ENCODE assay signal across 16 cellular contexts in genomic region chr20:62186887-62187866, GRCh38. TPM values are rescaled to one million over a fixed set of nuclear protein-coding genes. Genes with fewer than 3 reads are reported as not detected.
A peak's percentile ranks its signal among the peaks of the same experiment; 100 is the strongest.
DNase-seq lines count a peak whose midpoint lies in the region; ATAC-seq, FAIRE-seq and TF ChIP-seq lines count a peak whose summit lies in the region.
"Had no signal": no experiment of that assay in that cellular context is flagged by ENCODE, and none has a peak within 500 bp of the region (broad histone marks: within the 10 kb centered on the region; RNA-seq: fewer than 3 reads in every experiment).

No MANE protein-coding gene starts in this region.

- H3K9me3 ChIP-seq in PC-3 (ENCODE audit: low read length) = no peaks in the 10 kb centered on the region
- H3K9me3 ChIP-seq in small intestine (ENCODE audit: control insufficient read depth, low read depth) = no peaks in the 10 kb centered on the region
- H3K9me3 ChIP-seq: colonic mucosa, suprapubic skin had no signal

- H3K4me3 ChIP-seq in PC-3 (ENCODE audit: low read length) (no peak overlapping the region), fibroblast of the aortic adventitia (ENCODE audit: low read depth, low read length) (no peak overlapping the region), small intestine (ENCODE audit: low read depth in 1 of 2, low read length in 2 of 2) (no peak overlapping the region)
- H3K4me3 ChIP-seq: colonic mucosa, suprapubic skin had no signal

- H4K20me1 ChIP-seq in PC-3 (ENCODE audit: low read length) = no peaks in the 10 kb centered on the region

- H3K9me3 Mint-ChIP-seq in activated T-cell treated with anti-CD3 and anti-CD28 coated beads, Interleukin-2, amount 50 U/mL, for 24 hours = no peaks in the 10 kb centered on the region

- H3K27ac ChIP-seq in PC-3 (ENCODE audit: low read length) (no peak overlapping the region), small intestine (ENCODE audit: low read depth in 1 of 2, low read length in 1 of 2) (no peak overlapping the region)
- H3K27ac ChIP-seq: colonic mucosa, suprapubic skin had no signal

- H3K27ac Mint-ChIP-seq in activated T-cell treated with anti-CD3 and anti-CD28 coated beads, Interleukin-2, amount 50 U/mL, for 24 hours = peak overlapping the region; percentile 30

- ATAC-seq in PC-3 (no peak), HG03354 (IDR thresholded peaks at IDR 0.05; ENCODE audit: poor library complexity, severe bottlenecking, unreplicated experiment) (no peak)

- intact Hi-C loops in PC-3 (cut with micrococcal nuclease) = no loop called here

- POLR2A ChIA-PET in PC-3 (lab: Charles Lee; ENCODE audit: unreplicated experiment) = no interaction called here

- H3K4me2 ChIP-seq in PC-3 (ENCODE audit: low read length) = no peak overlapping the region

- no peak for FAIRE-seq in small intestine (lab: Jason Lieb, UNC)

- peaks cover 83% of the 10 kb centered on the region for H3K79me2 ChIP-seq in PC-3 (ENCODE audit: low read length)

- TF ChIP-seq CTCF in PC-3 (conservative IDR thresholded peaks at IDR 0.05; ENCODE audit: low read depth, low read length) = no peak
- no peak for TF ChIP-seq CTCF in fibroblast of the aortic adventitia (IDR thresholded peaks at IDR 0.05; ENCODE audit: insufficient read depth, low read length)

- H3K9ac ChIP-seq in PC-3 (ENCODE audit: low read length) = no peak overlapping the region

- CTCF ChIA-PET in PC-3 (lab: Charles Lee) = no interaction called here

- H3K4me1 Mint-ChIP-seq in activated T-cell treated with anti-CD3 and anti-CD28 coated beads, Interleukin-2, amount 50 U/mL, for 24 hours (ENCODE audit: low read depth) = peaks cover 39% of the 10 kb centered on the region

- H3K27me3 ChIP-seq in PC-3 (ENCODE audit: low read length) (no peaks in the 10 kb centered on the region), small intestine (ENCODE audit: control insufficient read depth in 2 of 2, insufficient read depth in 2 of 2, low read length in 2 of 2) (no peaks in the 10 kb centered on the region)
- H3K27me3 ChIP-seq: colonic mucosa, suprapubic skin had no signal

- no peak overlapping the region for H3K4me3 Mint-ChIP-seq in activated T-cell treated with anti-CD3 and anti-CD28 coated beads, Interleukin-2, amount 50 U/mL, for 24 hours

- no peaks in the 10 kb centered on the region for H3K9me2 ChIP-seq in PC-3 (replicated peaks; ENCODE audit: low read length)

- peaks cover 5% of the 10 kb centered on the region for H3K4me1 ChIP-seq in PC-3 (ENCODE audit: insufficient read depth, low read length)
- peaks cover 3 to 5% of the 10 kb centered on the region in 2 donors for H3K4me1 ChIP-seq in small intestine (ENCODE audit: control insufficient read depth in 2 of 2, insufficient read depth in 1 of 2, low read depth in 1 of 2, low read length in 1 of 2)

- peaks cover 70% of the 10 kb centered on the region for H3K36me3 Mint-ChIP-seq in activated T-cell treated with anti-CD3 and anti-CD28 coated beads, Interleukin-2, amount 50 U/mL, for 24 hours (ENCODE audit: low read depth)

- no peaks in the 10 kb centered on the region for H3K27me3 Mint-ChIP-seq in activated T-cell treated with anti-CD3 and anti-CD28 coated beads, Interleukin-2, amount 50 U/mL, for 24 hours

- BruUV-seq in PC-3 (replicated peaks; lab: Mats Ljungman, UMichigan) = no TSS peak

- H2AFZ ChIP-seq in PC-3 (ENCODE audit: low read length) = no peak overlapping the region

- WGBS in small intestine, 3 donors = 54 to 73% (median 65%) methylated on average over 13 of the region's 13 CpGs

- no peaks in the 10 kb centered on the region for H3F3A ChIP-seq in PC-3 (ENCODE audit: low read length, unreplicated experiment)

- no peak for DNase-seq in activated T-cell treated with anti-CD3 and anti-CD28 coated beads, Interleukin-2, amount 50 U/mL, for 24 hours
- no peak for DNase-seq in activated T-cell treated with anti-CD3 and anti-CD28 coated beads, Interleukin-2, amount 50 U/mL, for 1 hour
- DNase-seq in PC-3 = peak; percentile 8
- peak; percentile 68 for DNase-seq in fibroblast of the aortic adventitia (ENCODE audit: low read depth)
- peak; percentile 75 for DNase-seq in small intestine
- no peak for DNase-seq in NCI-H1436 treated with DMSO at 0.1 percent for 48 hours (lab: John Stamatoyannopoulos, UW)
- no peak for DNase-seq in NCI-H446 (lab: John Stamatoyannopoulos, UW)
- DNase-seq: activated CD4-positive, CD25-positive, alpha-beta regulatory T cell treated with anti-CD3 and anti-CD28 coated beads, Interleukin-2, amount 50 U/mL, for 72 hours; activated effector memory CD4-positive, alpha-beta T cell treated with anti-CD3 and anti-CD28 coated beads, Interleukin-2, amount 50 U/mL, for 16 hours; colonic mucosa; NCI-H1417; occipital lobe had no signal

- H3K36me3 ChIP-seq in PC-3 (ENCODE audit: low read depth, low read length) (peaks cover 10% of the 10 kb centered on the region; the same call in 1 of the 2 replicates), small intestine (ENCODE audit: control insufficient read depth in 2 of 2, insufficient read depth in 2 of 2, low read length in 2 of 2) (peaks cover 3% of the 10 kb centered on the region in 2 donors)
- H3K36me3 ChIP-seq: colonic mucosa had no signal

RNA-seq across cellular contexts. Expression of gene MTG2, which starts 4.3 kb away (rescaled TPM):
- total RNA-seq in PC-3 (2014; rRNA removed) = 33.9 and 40.5 TPM in 2 replicates
- total RNA-seq in fibroblast of the aortic adventitia (ENCODE audit: low replicate concordance) = 15.3 and 18.7 TPM in 2 replicates
- 10 to 100 TPM; 24.9 to 39.4 (median 34.4) TPM for polyA plus RNA-seq in small intestine

RNA-seq across cellular contexts. Expression of gene HRH3, which starts 32.9 kb away (rescaled TPM):
- total RNA-seq in PC-3 (2014; rRNA removed) (not detected in 2 replicates), fibroblast of the aortic adventitia (ENCODE audit: low replicate concordance) (not detected in 2 replicates)
- polyA plus RNA-seq in small intestine = under 1 TPM in 1 of 3 donors, not detected in 2; 0.31 TPM
- total RNA-seq: colonic mucosa, OCI-LY7, suprapubic skin had no signal
- polyA plus RNA-seq: AG04450 had no signal

RNA-seq across cellular contexts. Expression of gene SS18L1, which starts 43.6 kb away (rescaled TPM):
- 17.9 and 19.1 TPM in 2 replicates for total RNA-seq in PC-3 (2014; rRNA removed)
- 5.7 and 8.9 TPM in 2 replicates for total RNA-seq in fibroblast of the aortic adventitia (ENCODE audit: low replicate concordance)
- 10 to 100 TPM in 1 of 3 donors, 1 to 10 TPM in 2; 7.5 to 13.0 (median 9.7) TPM for polyA plus RNA-seq in small intestine

RNA-seq across cellular contexts. Expression of gene PSMA7, which starts 44.0 kb away (rescaled TPM):
- total RNA-seq in PC-3 (2014; rRNA removed) (751 and 808 TPM in 2 replicates), fibroblast of the aortic adventitia (ENCODE audit: low replicate concordance) (237 and 282 TPM in 2 replicates)
- polyA plus RNA-seq in small intestine = 100 to 1,000 TPM; 307 to 378 (median 313) TPM

RNA-seq across cellular contexts. Expression of gene OSBPL2, which starts 51.1 kb away (rescaled TPM):
- total RNA-seq in PC-3 (2014; rRNA removed) = 32.5 and 39.7 TPM in 2 replicates
- 21.1 and 31.6 TPM in 2 replicates for total RNA-seq in fibroblast of the aortic adventitia (ENCODE audit: low replicate concordance)
- polyA plus RNA-seq in small intestine = 10 to 100 TPM; 19.9 to 30.4 (median 28.1) TPM

Comparison
In these comparisons a context has a peak if more than half of its experiments do, and no peak if none do; other contexts are left out.
1. DNase-seq: peak in PC-3 (single experiment), fibroblast of the aortic adventitia (single experiment) and small intestine (single experiment); none in activated T-cell treated with anti-CD3 and anti-CD28 coated beads, Interleukin-2, amount 50 U/mL, for 24 hours (single experiment), activated T-cell treated with anti-CD3 and anti-CD28 coated beads, Interleukin-2, amount 50 U/mL, for 1 hour (single experiment), NCI-H1436 treated with DMSO at 0.1 percent for 48 hours (single experiment) and NCI-H446 (0 of 2).